ENCODE assay signal across 16 cellular contexts in the genomic region with DNA sequence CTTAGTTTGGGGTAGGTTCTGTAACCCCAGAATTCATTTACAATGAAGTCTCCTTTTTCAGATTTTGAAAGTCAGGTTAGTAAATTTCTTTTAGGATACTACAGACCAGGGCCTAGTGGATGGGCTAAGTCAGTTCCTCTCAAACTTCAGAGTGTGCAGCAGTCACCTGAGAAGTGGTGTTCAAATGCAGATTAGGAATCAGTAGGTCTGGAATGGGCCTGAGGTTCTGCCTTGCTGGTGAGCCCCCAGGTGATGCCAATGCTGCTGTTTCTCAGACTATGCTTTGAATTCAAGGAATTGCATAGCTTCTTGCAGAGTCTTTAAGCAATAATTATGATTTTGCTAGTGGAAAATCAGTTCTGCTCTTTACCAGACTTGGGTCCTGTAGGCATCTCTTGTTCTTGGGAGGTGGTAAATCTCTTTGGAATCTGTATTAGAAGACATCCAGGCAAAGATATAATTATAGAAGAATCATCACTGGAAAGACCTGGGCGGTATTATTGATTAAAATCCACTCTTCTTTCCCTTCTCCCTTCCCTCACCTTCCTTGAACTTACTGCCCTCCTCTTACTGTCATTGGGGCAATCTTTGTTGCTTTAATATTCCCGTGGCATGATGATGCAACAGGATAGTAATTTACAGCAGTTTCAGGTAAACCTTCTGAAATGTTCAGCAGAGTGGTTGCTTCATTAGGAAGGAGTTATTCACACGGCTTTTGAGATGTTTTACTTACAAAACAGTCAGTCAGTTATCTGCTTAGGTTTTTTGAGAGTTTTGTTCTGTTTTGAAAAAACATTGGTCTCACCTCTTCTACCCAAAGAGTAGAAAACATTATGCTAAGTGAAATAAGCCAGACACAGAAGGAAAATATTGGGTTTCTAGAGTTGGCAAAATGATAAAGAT.
DNase-seq lines count a peak whose midpoint lies in the region; ATAC-seq, FAIRE-seq and TF ChIP-seq lines count a peak whose summit lies in the region.
"Had no signal": no experiment of that assay in that cellular context is flagged by ENCODE, and none has a peak within 500 bp of the region (broad histone marks: within the 10 kb centered on the region; RNA-seq: fewer than 3 reads in every experiment).

No MANE protein-coding gene starts in this region.

- TF ChIP-seq EP300 in HepG2 (IDR thresholded peaks at IDR 0.05; ENCODE audit: low read depth in 2 of 2, low read length in 2 of 2) = no peak
- TF ChIP-seq EP300 in HepG2 (CRISPR knock-in tag; IDR thresholded peaks at IDR 0.05; ENCODE audit: borderline replicate concordance) = no peak

- POLR2A ChIA-PET in HepG2 (lab: Yijun Ruan, JAX) = no interaction called here

- in situ Hi-C loops in HepG2 (cut with HindIII; ENCODE audit: extremely low pct_ligation_motif_present, low pct_unique_long_range_greater_than_20kb) = no loop called here

- no peak for TF ChIP-seq RAD21 in HepG2 (CRISPR knock-in tag; IDR thresholded peaks at IDR 0.05)

- intact Hi-C loops in HepG2 (cut with micrococcal nuclease; ENCODE audit: unreplicated experiment) (no loop called here), right lobe of liver (cut with DNase I) (no loop called here), sciatic nerve (cut with DNase I) (no loop called here)

- H4K20me1 ChIP-seq in HepG2 (ENCODE audit: insufficient read depth, low read length) = no peaks in the 10 kb centered on the region

- DNase-seq in HepG2 (ENCODE audit: low spot score) (no peak), right lobe of liver (no peak), NT2/D1 (ENCODE audit: low read depth, low spot score) (peak; percentile 8), fibroblast of villous mesenchyme (ENCODE audit: low read depth) (peak; percentile 6), HTR-8/SVneo (ENCODE audit: insufficient read length, low spot score) (no peak), sciatic nerve (ENCODE audit: low spot score) (no peak)
- no peak for DNase-seq in activated CD4-positive, CD25-positive, alpha-beta regulatory T cell (lab: John Stamatoyannopoulos, UW)
- DNase-seq: activated CD4-positive, alpha-beta T cell treated with anti-CD3 and anti-CD28 coated beads for 4 hours; DMS 273 treated with DMSO at 0.1 percent for 48 hours; islet precursor cell; KG1; NCI-H1694; NCI-H524 treated with DMSO at 0.1 percent for 48 hours; substantia nigra had no signal

- H3K79me2 ChIP-seq in HepG2 (ENCODE audit: insufficient read depth, low read length) = no peaks in the 10 kb centered on the region

- FAIRE-seq in HepG2 (lab: Jason Lieb, UNC) = no peak
- no peak for FAIRE-seq in HTR-8/SVneo (lab: Jason Lieb, UNC)

- H2AFZ ChIP-seq in HepG2 (ENCODE audit: low read length) = no peak overlapping the region

- ATAC-seq in HepG2 (no peak), right lobe of liver (no peak), GM21786 (IDR thresholded peaks at IDR 0.05; ENCODE audit: unreplicated experiment) (no peak), sciatic nerve (no peak)
- ATAC-seq: Right ventricle myocardium inferior had no signal

- CTCF ChIA-PET in HepG2 (lab: Yijun Ruan, JAX; ENCODE audit: low intra/inter-chr PET ratio, low total read pairs) = no interaction called here

- H3K4me1 ChIP-seq in HepG2 (ENCODE audit: insufficient read depth, low read length) (peaks cover 21% of the 10 kb centered on the region), right lobe of liver (no peaks in the 10 kb centered on the region), NT2/D1 (ENCODE audit: insufficient read depth, insufficient read length) (no peaks in the 10 kb centered on the region)

- H3K27ac ChIP-seq in HepG2 (ENCODE audit: extremely low read length, insufficient read depth, low read length) = no peak overlapping the region
- no peak overlapping the region for H3K27ac ChIP-seq in right lobe of liver

- TF ChIP-seq CTCF in HepG2 (CRISPR knock-in tag; IDR thresholded peaks at IDR 0.05) = no peak
- no peak for TF ChIP-seq CTCF in right lobe of liver (IDR thresholded peaks at IDR 0.05)
- TF ChIP-seq CTCF in fibroblast of villous mesenchyme (IDR thresholded peaks at IDR 0.05; ENCODE audit: insufficient read depth, low read depth, low read length) = no peak

- TF ChIP-seq POLR2A in HepG2 (IDR thresholded peaks at IDR 0.05; ENCODE audit: insufficient read depth in 1 of 2, low read depth in 2 of 2, low read length in 2 of 2) = no peak
- no peak for TF ChIP-seq POLR2A in right lobe of liver (IDR thresholded peaks at IDR 0.05)

- H3K36me3 ChIP-seq in HepG2 (replicated peaks in 1 of 2; ENCODE audit: control insufficient read depth in 1 of 2, insufficient read depth in 2 of 2, low read length in 2 of 2) (peaks cover 0 to 5% of the 10 kb centered on the region in 2 experiments; a peak in 2 of 5 replicates), right lobe of liver (no peaks in the 10 kb centered on the region), NT2/D1 (ENCODE audit: insufficient read depth, insufficient read length, low read length) (no peaks in the 10 kb centered on the region)

- 80% methylated on average over 3 of the region's 3 CpGs for WGBS in HepG2 (ENCODE audit: low lambda C conversion rate)
- WGBS in right lobe of liver (ENCODE audit: insufficient coverage, low coverage, low lambda C conversion rate, missing lambda C conversion rate) = 56% methylated on average over 3 of the region's 3 CpGs

- no peaks in the 10 kb centered on the region for H3K9me3 ChIP-seq in HepG2 (ENCODE audit: low read length)
- H3K9me3 ChIP-seq in right lobe of liver = no peaks in the 10 kb centered on the region
- no peaks in the 10 kb centered on the region for H3K9me3 ChIP-seq in NT2/D1 (ENCODE audit: insufficient read depth, low read length)

- no TSS peak for BruUV-seq in HepG2 (replicated peaks; lab: Mats Ljungman, UMichigan)

- no peak overlapping the region for H3K4me2 ChIP-seq in HepG2 (ENCODE audit: low read depth, low read length)

- H3K4me3 ChIP-seq in HepG2 (replicated peaks in 1 of 3; ENCODE audit: insufficient read depth in 1 of 3, low read depth in 2 of 3, low read length in 3 of 3) = no peak overlapping the region
- H3K4me3 ChIP-seq in right lobe of liver = no peak overlapping the region
- H3K4me3 ChIP-seq in NT2/D1 (ENCODE audit: insufficient read length, low read depth) = no peak overlapping the region
- no peak overlapping the region for H3K4me3 ChIP-seq in fibroblast of villous mesenchyme (ENCODE audit: low read depth, low read length)

- H3K27me3 ChIP-seq in HepG2 (ENCODE audit: control insufficient read depth in 1 of 2, insufficient read depth in 2 of 2, low read length in 2 of 2) = no peaks in the 10 kb centered on the region
- H3K27me3 ChIP-seq in right lobe of liver = no peaks in the 10 kb centered on the region
- no peaks in the 10 kb centered on the region for H3K27me3 ChIP-seq in NT2/D1 (ENCODE audit: insufficient read depth, insufficient read length)

- H3K9ac ChIP-seq in HepG2 (ENCODE audit: insufficient read depth, low read depth, low read length) (no peak overlapping the region), NT2/D1 (ENCODE audit: insufficient read length, low read depth) (no peak overlapping the region)

TF ChIP-seq in HepG2, 621 proteins besides CTCF, POLR2A, EP300 and RAD21:
- TF ChIP-seq CEBPB (IDR thresholded peaks at IDR 0.05; ENCODE audit: borderline replicate concordance, low read depth, low read length) (peak; percentile 64; the same call in 1 of the 2 replicates), CEBPG (CRISPR knock-in tag; IDR thresholded peaks at IDR 0.05) (peak; percentile 61; the same call in 1 of the 2 replicates), ZNF180 (CRISPR knock-in tag; IDR thresholded peaks at IDR 0.05; ENCODE audit: borderline replicate concordance, low read depth) (no peak)
- TF ChIP-seq, protein P1, sequence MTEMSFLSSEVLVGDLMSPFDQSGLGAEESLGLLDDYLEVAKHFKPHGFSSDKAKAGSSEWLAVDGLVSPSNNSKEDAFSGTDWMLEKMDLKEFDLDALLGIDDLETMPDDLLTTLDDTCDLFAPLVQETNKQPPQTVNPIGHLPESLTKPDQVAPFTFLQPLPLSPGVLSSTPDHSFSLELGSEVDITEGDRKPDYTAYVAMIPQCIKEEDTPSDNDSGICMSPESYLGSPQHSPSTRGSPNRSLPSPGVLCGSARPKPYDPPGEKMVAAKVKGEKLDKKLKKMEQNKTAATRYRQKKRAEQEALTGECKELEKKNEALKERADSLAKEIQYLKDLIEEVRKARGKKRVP (CRISPR knock-in tag; IDR thresholded peaks at IDR 0.05) = peak in 1 of 2 experiments; percentile 93; a peak in 2 of 4 replicates

Comparison
In these comparisons a context has a peak if more than half of its experiments do, and no peak if none do; other contexts are left out.
1. DNase-seq: peak in NT2/D1 (single experiment) and fibroblast of villous mesenchyme (single experiment); none in HepG2 (single experiment), right lobe of liver (0 of 3), HTR-8/SVneo (single experiment), sciatic nerve (single experiment) and activated CD4-positive, CD25-positive, alpha-beta regulatory T cell (0 of 4).